Comparison of ENCODE assay signal across 11 cellular contexts in the genomic region with DNA sequence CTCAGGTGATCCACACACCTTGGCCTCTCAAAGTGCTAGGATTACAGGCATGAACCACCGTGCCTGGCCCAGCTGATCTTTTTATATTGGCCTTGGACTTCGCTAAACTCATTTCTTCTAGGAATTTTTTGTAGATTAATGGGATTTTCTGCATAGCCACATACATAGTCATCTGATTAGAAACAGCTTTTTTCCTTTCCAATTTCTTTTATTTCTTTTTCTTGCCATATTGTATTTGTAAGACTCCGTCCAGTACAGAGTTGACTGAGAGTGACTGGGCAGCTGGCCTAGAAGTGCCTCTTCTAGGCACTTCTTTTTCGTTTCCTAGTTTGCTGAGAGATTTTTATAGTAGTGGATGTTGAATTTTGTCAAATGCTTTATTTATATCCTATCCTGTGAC.
"Had no signal": no experiment of that assay in that cellular context is flagged by ENCODE, and none has a peak within 500 bp of the region (broad histone marks: within the 10 kb centered on the region; RNA-seq: fewer than 3 reads in every experiment).

No MANE protein-coding gene starts in this region.

- H3K4me3 ChIP-seq: esophagus muscularis mucosa, heart left ventricle, psoas muscle had no signal

- H3K36me3 Mint-ChIP-seq: immature natural killer cell had no signal

- H3K4me3 Mint-ChIP-seq: activated naive CD8-positive, alpha-beta T cell treated with anti-CD3 and anti-CD28 coated beads, Interleukin-2, amount 10 ng/mL, durations not matched to agents 7 days and 5 days; immature natural killer cell; stimulated activated naive CD8-positive, alpha-beta T cell treated with anti-CD3 and anti-CD28 coated beads, Interleukin-15, amount 100 ng/mL, for 72 hours; T-helper 1 cell treated with Interleukin-12 subunit alpha and Interleukin-12 subunit beta and Interleukin-4 antibody, amounts not matched to agents 30 μg/mL and 1 μg/mL, for 36 hours had no signal

- H3K27me3 ChIP-seq: esophagus muscularis mucosa, heart left ventricle had no signal

- H3K27ac Mint-ChIP-seq: activated naive CD8-positive, alpha-beta T cell treated with anti-CD3 and anti-CD28 coated beads, Interleukin-2, amount 10 ng/mL, durations not matched to agents 7 days and 5 days; stimulated activated naive CD8-positive, alpha-beta T cell treated with anti-CD3 and anti-CD28 coated beads, Interleukin-15, amount 100 ng/mL, for 72 hours; T-helper 1 cell treated with Interleukin-12 subunit alpha and Interleukin-12 subunit beta and Interleukin-4 antibody, amounts not matched to agents 30 μg/mL and 1 μg/mL, for 36 hours had no signal

- H3K27me3 Mint-ChIP-seq: activated naive CD8-positive, alpha-beta T cell treated with anti-CD3 and anti-CD28 coated beads, Interleukin-2, amount 10 ng/mL, durations not matched to agents 7 days and 5 days; stimulated activated naive CD8-positive, alpha-beta T cell treated with anti-CD3 and anti-CD28 coated beads, Interleukin-15, amount 100 ng/mL, for 72 hours had no signal

- DNase-seq: activated CD4-positive, alpha-beta T cell treated with anti-CD3 and anti-CD28 coated beads, Interleukin-2, amount 50 U/mL, for 48 hours; activated gamma-delta T cell treated with Interleukin-2 at 50 U/mL for 16 hours; activated naive CD8-positive, alpha-beta T cell treated with anti-CD3 and anti-CD28 coated beads, Interleukin-2, amount 10 ng/mL, durations not matched to agents 7 days and 5 days; aorta; heart left ventricle; immature natural killer cell; psoas muscle; stimulated activated naive CD8-positive, alpha-beta T cell treated with anti-CD3 and anti-CD28 coated beads, Interleukin-15, amount 100 ng/mL, for 72 hours; WERI-Rb-1 had no signal

- H3K27ac ChIP-seq: esophagus muscularis mucosa, heart left ventricle, psoas muscle, WERI-Rb-1 had no signal

- H3K9me3 Mint-ChIP-seq: activated naive CD8-positive, alpha-beta T cell treated with anti-CD3 and anti-CD28 coated beads, Interleukin-2, amount 10 ng/mL, durations not matched to agents 7 days and 5 days; immature natural killer cell; stimulated activated naive CD8-positive, alpha-beta T cell treated with anti-CD3 and anti-CD28 coated beads, Interleukin-15, amount 100 ng/mL, for 72 hours; T-helper 1 cell treated with Interleukin-12 subunit alpha and Interleukin-12 subunit beta and Interleukin-4 antibody, amounts not matched to agents 30 μg/mL and 1 μg/mL, for 36 hours had no signal

- H3K9me3 ChIP-seq: esophagus muscularis mucosa, heart left ventricle, psoas muscle had no signal

- H3K36me3 ChIP-seq: esophagus muscularis mucosa, heart left ventricle, WERI-Rb-1 had no signal
